In genomic region chr11:18393581-18394299, GRCh38 we compare ENCODE assay signal across 8 cellular contexts. TPM values are rescaled to one million over a fixed set of nuclear protein-coding genes. Genes with fewer than 3 reads are reported as not detected.
DNase-seq lines count a peak whose midpoint lies in the region; ATAC-seq and TF ChIP-seq lines count a peak whose summit lies in the region.

No MANE protein-coding gene starts in this region.

- POLR2A ChIA-PET in MCF 10A (lab: Yijun Ruan, JAX), result interaction anchor here (0.6 to 7.4 kb wide), 29 partner anchors 10 to 1546 kb away, joined by 3 to 331 read pairs (median 4); partner anchors contain the start of genes GTF2H1, HPS5, SAA1 and SAA2

- H3K4me1 ChIP-seq in Karpas-422 (ENCODE audit: low read length) (peaks cover 17% of the 10 kb centered on the region), mononuclear cell (ENCODE audit: insufficient read depth, low read length) (peaks cover 28% of the 10 kb centered on the region), urinary bladder (ENCODE audit: insufficient read depth) (no peaks in the 10 kb centered on the region)

- peak overlapping the region; percentile 97 for H3K4me3 Mint-ChIP-seq in MCF 10A (ENCODE audit: unreplicated experiment)

- H3K4me3 ChIP-seq in Karpas-422 (ENCODE audit: low read length) (peak overlapping the region; percentile 82), mononuclear cell (ENCODE audit: low read length) (peak overlapping the region; percentile 91), urinary bladder (ENCODE audit: low read depth, low read length) (peak overlapping the region; percentile 88)

- peak overlapping the region; percentile 74 for H2AFZ ChIP-seq in Karpas-422 (ENCODE audit: low read length)

- H3K36me3 ChIP-seq in Karpas-422 (ENCODE audit: insufficient read depth, low read length) (peaks cover 23% of the 10 kb centered on the region), urinary bladder (ENCODE audit: insufficient read depth) (no peaks in the 10 kb centered on the region)

- TF ChIP-seq CTCF in MCF 10A (IDR thresholded peaks at IDR 0.05; ENCODE audit: unreplicated experiment), result no peak

- H3K9me3 Mint-ChIP-seq in MCF 10A (ENCODE audit: unreplicated experiment), result no peaks in the 10 kb centered on the region

- CTCF ChIA-PET in MCF 10A (lab: Yijun Ruan, JAX), result interaction anchor here (0.6 to 2.5 kb wide), 5 partner anchors 10 to 279 kb away, joined by 3 to 24 read pairs (median 5); no protein-coding TSS in a partner anchor

- WGBS in urinary bladder, result 73% methylated on average over 22 of the region's 22 CpGs

- peak overlapping the region; percentile 83 for H3K4me2 ChIP-seq in Karpas-422 (ENCODE audit: low read depth, low read length, poor library complexity, severe bottlenecking)

- H3K79me2 ChIP-seq in Karpas-422 (ENCODE audit: low read length), result peaks cover 41% of the 10 kb centered on the region

- peak overlapping the region; percentile 97 for H3K27ac Mint-ChIP-seq in MCF 10A (ENCODE audit: low read depth, unreplicated experiment)

- no peaks in the 10 kb centered on the region for H3K9me2 ChIP-seq in Karpas-422 (replicated peaks; ENCODE audit: insufficient read depth, low read length)

- H3K4me1 Mint-ChIP-seq in MCF 10A (ENCODE audit: insufficient read depth, unreplicated experiment), result peaks cover 18% of the 10 kb centered on the region

- H3K27me3 ChIP-seq in Karpas-422 (ENCODE audit: low read length) (no peaks in the 10 kb centered on the region), mononuclear cell (ENCODE audit: insufficient read depth, low read length) (no peaks in the 10 kb centered on the region)

- H4K20me1 ChIP-seq in Karpas-422 (ENCODE audit: insufficient read depth, low read depth, low read length), result peaks cover 32% of the 10 kb centered on the region

- H3K27me3 Mint-ChIP-seq in MCF 10A (ENCODE audit: insufficient read depth, unreplicated experiment), result no peaks in the 10 kb centered on the region

- peak overlapping the region; percentile 97 for H3K9ac ChIP-seq in Karpas-422 (ENCODE audit: low read length)

- H3K9me3 ChIP-seq in Karpas-422 (ENCODE audit: low read length), result no peaks in the 10 kb centered on the region
- H3K9me3 ChIP-seq in mononuclear cell (ENCODE audit: low read depth, low read length), result no peaks in the 10 kb centered on the region

- intact Hi-C loops in MCF 10A (cut with micrococcal nuclease), result loop anchor here (1.0 to 2.0 kb wide), 2 partner anchors 9 to 71 kb away; partner anchors contain the start of genes GTF2H1 and HPS5

- H3K36me3 Mint-ChIP-seq in MCF 10A (ENCODE audit: insufficient read depth, unreplicated experiment), result peaks cover 41% of the 10 kb centered on the region

- DNase-seq in Karpas-422 (no peak), MCF 10A (ENCODE audit: unreplicated experiment) (no peak), NCI-H345 treated with DMSO at 0.1 percent for 48 hours (lab: John Stamatoyannopoulos, UW; ENCODE audit: unreplicated experiment) (no peak)

- BruUV-seq in MCF 10A (replicated peaks; lab: Mats Ljungman, UMichigan), result TSS peak; percentile 91

- H3K27ac ChIP-seq in Karpas-422 (ENCODE audit: low read length) (peak overlapping the region; percentile 41; the same call in 1 of the 2 replicates), urinary bladder (ENCODE audit: low read depth) (no peak overlapping the region)

- peak; percentile 0 for ATAC-seq in GM18858 (IDR thresholded peaks at IDR 0.05; ENCODE audit: unreplicated experiment)
- no peak for ATAC-seq in GM21526 (IDR thresholded peaks at IDR 0.05; ENCODE audit: low FRiP score, unreplicated experiment)
- ATAC-seq in GM18867 (IDR thresholded peaks at IDR 0.05; ENCODE audit: unreplicated experiment), result no peak

RNA-seq across cellular contexts. Expression of gene LDHA, which starts 0.6 kb away (rescaled TPM):
- 586 and 711 TPM in 2 replicates for total RNA-seq in Karpas-422 (2014; rRNA removed; shearing (Covaris generic); ENCODE audit: low replicate concordance)
- total RNA-seq in MCF 10A (2022) (516 and 739 TPM in 2 replicates), mononuclear cell (230 TPM), urinary bladder (163 TPM)
- polyA plus RNA-seq in urinary bladder, result 542 TPM

RNA-seq across cellular contexts. Expression of gene LDHC, which starts 18.4 kb away (rescaled TPM):
- not detected in 2 replicates for total RNA-seq in Karpas-422 (2014; rRNA removed; shearing (Covaris generic); ENCODE audit: low replicate concordance)
- total RNA-seq in MCF 10A (2022), result not detected in 2 replicates
- total RNA-seq in mononuclear cell, result not detected
- not detected for total RNA-seq in urinary bladder
- polyA plus RNA-seq in urinary bladder, result not detected
